In genomic region chr9:3047912-3048311, GRCh38 we compare ENCODE assay signal across 5 cellular contexts.
"Had no signal": no experiment of that assay in that cellular context is flagged by ENCODE, and none has a peak within 500 bp of the region (broad histone marks: within the 10 kb centered on the region; RNA-seq: fewer than 3 reads in every experiment).

No MANE protein-coding gene starts in this region.

- DNase-seq: IMR-90, KBM-7, KG1 had no signal

- FAIRE-seq: HTR-8/SVneo had no signal

- H3K27ac ChIP-seq: HL-60 had no signal
